In the genomic region with DNA sequence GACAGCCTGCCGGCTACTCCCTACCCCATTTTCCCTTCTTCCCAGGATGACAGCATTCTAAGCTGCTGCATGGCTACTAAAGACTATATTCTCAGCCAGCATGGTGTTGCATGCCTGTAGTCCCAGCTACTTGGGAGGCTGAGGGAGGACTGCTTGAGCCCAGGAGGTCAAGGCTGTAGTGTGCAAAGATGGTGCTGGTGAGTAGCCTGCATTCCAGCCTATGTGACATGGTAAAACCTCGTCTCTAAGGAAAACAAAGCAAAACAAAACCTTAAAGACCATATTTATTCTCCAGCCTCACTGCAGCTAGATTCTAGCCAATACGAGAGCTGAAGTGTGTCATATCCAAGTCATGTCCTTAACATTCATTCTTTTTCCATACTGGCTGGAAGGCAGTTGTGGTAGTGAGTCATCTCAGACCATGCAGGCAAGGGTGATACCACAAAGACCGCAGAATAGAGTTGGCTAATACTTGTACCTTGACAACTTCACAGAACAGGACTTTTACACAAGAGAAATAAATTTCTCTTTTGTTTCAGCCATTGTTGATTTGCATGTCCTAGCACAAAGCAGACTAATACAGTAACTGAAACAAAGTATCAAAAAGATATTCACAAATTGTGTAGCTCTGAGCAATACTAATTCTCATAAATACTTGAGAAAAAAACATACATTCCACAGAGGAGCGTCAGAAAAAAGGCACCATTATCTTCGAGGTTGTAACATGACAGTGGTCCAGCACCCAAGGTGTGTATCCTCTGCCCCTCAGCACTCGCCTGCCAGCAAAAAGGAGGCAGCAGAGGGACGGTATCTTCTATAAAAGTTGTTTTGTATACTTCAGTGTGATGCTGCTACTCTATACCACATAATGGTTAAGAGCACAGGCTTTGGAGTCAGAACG, we compare ENCODE assay signal across 8 cellular contexts. TPM values are rescaled to one million over a fixed set of nuclear protein-coding genes. Genes with fewer than 3 reads are reported as not detected.
DNase-seq lines count a peak whose midpoint lies in the region; TF ChIP-seq lines count a peak whose summit lies in the region.

No MANE protein-coding gene starts in this region.

- H3K9me3 ChIP-seq in adrenal gland (replicated peaks in 1 of 3), result no peaks in the 10 kb centered on the region
- H3K9me3 ChIP-seq in suprapubic skin, result no peaks in the 10 kb centered on the region

- DNase-seq in GM12865 (ENCODE audit: low read depth) (peak; percentile 82), HCEC 1CT (peak; percentile 100), MV-4-11 (lab: John Stamatoyannopoulos, UW) (peak; percentile 98), adrenal gland (peak; percentile 42 to 80 (median 68)), kidney glomerular epithelial cell (lab: John Stamatoyannopoulos, UW) (peak; percentile 100), suprapubic skin (ENCODE audit: low spot score in 2 of 2) (no peak), NAMALWA (ENCODE audit: low spot score) (no peak), activated gamma-delta T cell treated with Interleukin-2 at 50 U/mL for 16 hours (no peak)

- H3K4me3 ChIP-seq in GM12865 (ENCODE audit: low read depth, low read length) (peak overlapping the region; percentile 35), adrenal gland (no peak overlapping the region), suprapubic skin (no peak overlapping the region)

- 60 to 66% (median 64%) methylated on average over 8 to 9 of the region's 9 CpGs for WGBS in adrenal gland, 4 donors
- WGBS in suprapubic skin, result 65% methylated on average over 9 of the region's 9 CpGs

- TF ChIP-seq CTCF in GM12865 (IDR thresholded peaks at IDR 0.05; ENCODE audit: insufficient read depth, low read depth, low read length, missing control alignments), result no peak
- no peak for TF ChIP-seq CTCF in adrenal gland (IDR thresholded peaks at IDR 0.05)
- TF ChIP-seq CTCF in suprapubic skin (IDR thresholded peaks at IDR 0.05), result no peak

- H3K27me3 ChIP-seq in adrenal gland (no peaks in the 10 kb centered on the region), suprapubic skin (no peaks in the 10 kb centered on the region)

- intact Hi-C loops in adrenal gland (cut with DNase I), result no loop called here

- peaks cover 7 to 24% of the 10 kb centered on the region in 2 donors for H3K4me1 ChIP-seq in adrenal gland (replicated peaks in 1 of 2)
- peaks cover 15% of the 10 kb centered on the region for H3K4me1 ChIP-seq in suprapubic skin

- H3K27ac ChIP-seq in adrenal gland (peak overlapping the region in 4 of 5 donors; percentile 39 to 85 (median 65)), suprapubic skin (peak overlapping the region; percentile 51)

- TF ChIP-seq EP300 in suprapubic skin (IDR thresholded peaks at IDR 0.05), result no peak

- peaks cover 0 to 53% of the 10 kb centered on the region in 2 donors for H3K36me3 ChIP-seq in adrenal gland (replicated peaks in 1 of 2)
- peaks cover 59% of the 10 kb centered on the region for H3K36me3 ChIP-seq in suprapubic skin

- TF ChIP-seq POLR2A in adrenal gland (IDR thresholded peaks at IDR 0.05), result peak in 1 of 2 donors; percentile 31
- no peak for TF ChIP-seq POLR2A in suprapubic skin (IDR thresholded peaks at IDR 0.05)

RNA-seq across cellular contexts. Expression of gene PBRM1, which starts 14.8 kb away (rescaled TPM):
- total RNA-seq in adrenal gland (100 to 1,000 TPM in 1 of 8 donors, 10 to 100 TPM in 7; 32.9 to 108 (median 49.3) TPM), suprapubic skin (10 to 100 TPM; 71.0 to 93.6 (median 85.5) TPM)
- polyA plus RNA-seq in adrenal gland, result 10 to 100 TPM in 2 of 3 donors, 1 to 10 TPM in 1; 4.2 to 23.4 (median 10.2) TPM

RNA-seq across cellular contexts. Expression of gene GNL3, which starts 15.0 kb away (rescaled TPM):
- total RNA-seq in adrenal gland (10 to 100 TPM; 23.5 to 80.2 (median 50.6) TPM), suprapubic skin (100 to 1,000 TPM in 3 of 4 donors, 10 to 100 TPM in 1; 76.8 to 127 (median 106) TPM)
- 100 to 1,000 TPM in 1 of 3 donors, 10 to 100 TPM in 2; 71.8 to 229 (median 95.2) TPM for polyA plus RNA-seq in adrenal gland

RNA-seq across cellular contexts. Expression of gene GLT8D1, which starts 34.7 kb away (rescaled TPM):
- total RNA-seq in adrenal gland (10 to 100 TPM; 53.4 to 71.7 (median 62.0) TPM), suprapubic skin (10 to 100 TPM; 24.1 to 43.9 (median 28.7) TPM)
- polyA plus RNA-seq in adrenal gland, result 10 to 100 TPM; 49.1 to 98.9 (median 52.5) TPM

RNA-seq across cellular contexts. Expression of gene SPCS1, which starts 35.0 kb away (rescaled TPM):
- total RNA-seq in adrenal gland (100 to 1,000 TPM; 114 to 409 (median 165) TPM), suprapubic skin (100 to 1,000 TPM in 2 of 4 donors, 10 to 100 TPM in 2; 79.5 to 147 (median 104) TPM)
- 100 to 1,000 TPM in 1 of 3 donors, 10 to 100 TPM in 2; 42.2 to 259 (median 73.4) TPM for polyA plus RNA-seq in adrenal gland

Comparison
In these comparisons a context has a peak if more than half of its experiments do, and no peak if none do; other contexts are left out.
1. DNase-seq: peak in GM12865 (single experiment), HCEC 1CT (single experiment), MV-4-11 (single experiment), adrenal gland (7 of 7) and kidney glomerular epithelial cell (single experiment); none in suprapubic skin (0 of 2), NAMALWA (single experiment) and activated gamma-delta T cell treated with Interleukin-2 at 50 U/mL for 16 hours (single experiment).